22 cellular contexts compared by ENCODE assay signal in genomic region chr20:13552061-13552460, GRCh38.
DNase-seq lines count a peak whose midpoint lies in the region; TF ChIP-seq lines count a peak whose summit lies in the region.
"Had no signal": no experiment of that assay in that cellular context is flagged by ENCODE, and none has a peak within 500 bp of the region (broad histone marks: within the 10 kb centered on the region; RNA-seq: fewer than 3 reads in every experiment).

No MANE protein-coding gene starts in this region.

- no peaks in the 10 kb centered on the region for H3K36me3 ChIP-seq in stomach
- H3K36me3 ChIP-seq: BE2C, lower lobe of right lung had no signal

- H3K9me3 ChIP-seq in stomach, result no peaks in the 10 kb centered on the region
- H3K9me3 ChIP-seq: BE2C, body of pancreas, lower lobe of right lung had no signal

- no peaks in the 10 kb centered on the region for H3K27me3 ChIP-seq in stomach
- H3K27me3 ChIP-seq: BE2C, body of pancreas had no signal

- TF ChIP-seq EP300 in stomach (IDR thresholded peaks at IDR 0.05), result no peak

- no peak overlapping the region for H3K4me3 ChIP-seq in stomach
- H3K4me3 ChIP-seq: body of pancreas, lower lobe of right lung, SK-N-MC had no signal

- H3K4me1 ChIP-seq in stomach, result peaks cover 0 to 7% (median 0%) of the 10 kb centered on the region in 4 donors
- H3K4me1 ChIP-seq: BE2C, body of pancreas, lower lobe of right lung had no signal

- no peak for TF ChIP-seq POLR2A in stomach (IDR thresholded peaks at IDR 0.05)

- WGBS in stomach, 5 donors, result 80 to 91% (median 85%) methylated on average over 5 of the region's 5 CpGs

- peak; percentile 8 for DNase-seq in AG08396 (ENCODE audit: low spot score)
- DNase-seq in HCEC 1CT, result peak; percentile 32
- DNase-seq in RPMI7951 (ENCODE audit: low read depth), result peak; percentile 19
- peak; percentile 10 for DNase-seq in glomerular visceral epithelial cell (ENCODE audit: extremely low spot score)
- DNase-seq in NCI-H2196 treated with DMSO at 0.1 percent for 48 hours (lab: John Stamatoyannopoulos, UW; ENCODE audit: unreplicated experiment), result no peak
- DNase-seq in NCI-H1930 (lab: John Stamatoyannopoulos, UW), result no peak
- no peak for DNase-seq in KG1 (lab: John Stamatoyannopoulos, UW)
- no peak for DNase-seq in stomach
- DNase-seq: activated CD4-positive, alpha-beta T cell treated with anti-CD3 and anti-CD28 coated beads for 1 hour; activated effector memory CD4-positive, alpha-beta T cell treated with Interleukin-2 at 50 U/mL for 16 hours; activated T-cell treated with anti-CD3 and anti-CD28 coated beads for 4 hours; BE2C; body of pancreas; CD8-positive, alpha-beta memory T cell; glutamatergic neuron; islet precursor cell; lower lobe of right lung; NCI-H1694; NCI-H2227 treated with DMSO at 0.1 percent for 48 hours; NCI-H774; substantia nigra had no signal

- no peak overlapping the region for H3K27ac ChIP-seq in stomach
- H3K27ac ChIP-seq: body of pancreas, lower lobe of right lung, SK-N-MC had no signal

- TF ChIP-seq CTCF in stomach (IDR thresholded peaks at IDR 0.05), result no peak

- intact Hi-C loops in stomach (cut with DNase I; ENCODE audit: low total_unique reads), result no loop called here

Comparison
In these comparisons a context has a peak if more than half of its experiments do, and no peak if none do; other contexts are left out.
1. DNase-seq: peak in AG08396 (single experiment), HCEC 1CT (single experiment), RPMI7951 (single experiment) and glomerular visceral epithelial cell (single experiment); none in NCI-H2196 treated with DMSO at 0.1 percent for 48 hours (single experiment), NCI-H1930 (0 of 2), KG1 (single experiment) and stomach (single experiment).